In the genomic region with DNA sequence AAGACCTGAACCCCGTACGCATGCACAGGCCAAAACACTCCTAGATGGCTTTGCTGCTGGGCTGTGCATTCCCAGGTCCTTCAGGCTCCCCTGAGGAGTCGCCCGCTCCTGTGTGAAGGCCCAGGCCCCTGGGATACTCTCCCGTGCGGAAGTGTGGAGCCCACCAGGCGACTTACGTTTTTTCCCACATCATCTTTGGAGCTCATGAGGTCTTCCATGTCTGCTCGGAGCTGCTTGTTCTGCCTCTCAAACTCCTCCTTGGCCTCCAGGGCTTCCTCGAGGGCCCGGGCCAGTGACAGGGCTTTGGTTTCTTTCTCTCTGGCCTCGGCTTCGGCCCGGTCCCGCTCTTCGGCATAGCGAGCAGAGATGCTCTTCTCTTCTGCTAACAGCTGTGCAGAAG, we compare ENCODE assay signal across 29 cellular contexts.
"Had no signal": no experiment of that assay in that cellular context is flagged by ENCODE, and none has a peak within 500 bp of the region (broad histone marks: within the 10 kb centered on the region; RNA-seq: fewer than 3 reads in every experiment).

No MANE protein-coding gene starts in this region.

- FAIRE-seq: TTC549 had no signal

- H3K9ac ChIP-seq: KMS-11, SK-N-SH had no signal

- H3K4me1 Mint-ChIP-seq: activated CD4-positive, alpha-beta T cell treated with anti-CD3 and anti-CD28 coated beads, Interleukin-2, amount 10 ng/mL, durations not matched to agents 24 days and 14 days; activated naive CD8-positive, alpha-beta T cell treated with anti-CD3 and anti-CD28 coated beads for 36 hours; activated T-helper 17 cell treated with anti-CD3 and anti-CD28 coated beads, Interleukin-2, amount 50 U/mL, for 72 hours had no signal

- H3K4me1 ChIP-seq: ascending aorta, Peyer's patch had no signal

- DNase-seq: activated CD4-positive, alpha-beta T cell treated with anti-CD3 and anti-CD28 coated beads, Interleukin-2, amount 10 ng/mL, durations not matched to agents 24 days and 14 days; activated CD4-positive, alpha-beta T cell treated with anti-CD3 and anti-CD28 coated beads, Interleukin-2, amount 50 U/mL, for 4 hours; activated CD8-positive, alpha-beta T cell treated with anti-CD3 and anti-CD28 coated beads for 36 hours; activated effector memory CD4-positive, alpha-beta T cell treated with anti-CD3 and anti-CD28 coated beads, Interleukin-2, amount 50 U/mL, for 16 hours; activated naive CD4-positive, alpha-beta T cell; activated naive CD4-positive, alpha-beta T cell treated with anti-CD3 and anti-CD28 coated beads, Interleukin-2, amount 50 U/mL, for 16 hours; activated naive CD8-positive, alpha-beta T cell treated with anti-CD3 and anti-CD28 coated beads for 36 hours; activated T-cell treated with anti-CD3 and anti-CD28 coated beads, Interleukin-2, amount 50 U/mL, for 1 hour; activated T-cell treated with anti-CD3 and anti-CD28 coated beads, Interleukin-2, amount 50 U/mL, for 72 hours; amniotic stem cell; NCI-H1092 treated with DMSO at 0.1 percent for 48 hours; NCI-H1417; NCI-H146; NCI-H1930; NCI-H2081 treated with DMSO at 0.1 percent for 48 hours; NCI-H226; NCI-H524 treated with DMSO at 0.1 percent for 48 hours; PC-3; Peyer's patch; RPMI8226; SHP77 treated with DMSO at 0.1 percent for 48 hours; SK-N-SH had no signal

- H3K4me3 ChIP-seq: ascending aorta, Peyer's patch, SJSA1 had no signal

- H3K9me3 Mint-ChIP-seq: activated CD4-positive, alpha-beta T cell treated with anti-CD3 and anti-CD28 coated beads, Interleukin-2, amount 10 ng/mL, durations not matched to agents 24 days and 14 days; activated CD8-positive, alpha-beta T cell treated with anti-CD3 and anti-CD28 coated beads for 36 hours; activated T-cell treated with anti-CD3 and anti-CD28 coated beads, Interleukin-2, amount 50 U/mL, for 72 hours; activated T-helper 17 cell treated with anti-CD3 and anti-CD28 coated beads, Interleukin-2, amount 50 U/mL, for 72 hours; T-helper 1 cell treated with Interleukin-12 subunit alpha and Interleukin-12 subunit beta and Interleukin-4 antibody, amounts not matched to agents 30 μg/mL and 1 μg/mL, for 36 hours; T-helper 2 cell treated with Interferon-gamma antibody and Interleukin-4, amounts not matched to agents 5 μg/mL and 100 μg/mL, for 36 hours had no signal

- H3K27ac ChIP-seq: KMS-11, Peyer's patch, SJSA1 had no signal

- H3K9me3 ChIP-seq: ascending aorta, Peyer's patch, SJSA1, SK-N-SH had no signal

- ATAC-seq: activated CD8-positive, alpha-beta T cell treated with anti-CD3 and anti-CD28 coated beads for 36 hours; activated T-cell treated with anti-CD3 and anti-CD28 coated beads, Interleukin-2, amount 50 U/mL, for 72 hours; activated T-helper 17 cell treated with anti-CD3 and anti-CD28 coated beads, Interleukin-2, amount 50 U/mL, for 72 hours; PC-3 had no signal

- H3K4me2 ChIP-seq: KMS-11, SK-N-SH had no signal

- H3K27ac Mint-ChIP-seq: activated CD8-positive, alpha-beta T cell treated with anti-CD3 and anti-CD28 coated beads for 36 hours; activated naive CD8-positive, alpha-beta T cell treated with anti-CD3 and anti-CD28 coated beads for 36 hours; activated T-cell treated with anti-CD3 and anti-CD28 coated beads, Interleukin-2, amount 50 U/mL, for 72 hours; activated T-helper 17 cell treated with anti-CD3 and anti-CD28 coated beads, Interleukin-2, amount 50 U/mL, for 72 hours; T-helper 2 cell treated with Interferon-gamma antibody and Interleukin-4, amounts not matched to agents 5 μg/mL and 100 μg/mL, for 36 hours had no signal

- H3K4me3 Mint-ChIP-seq: activated CD4-positive, alpha-beta T cell treated with anti-CD3 and anti-CD28 coated beads, Interleukin-2, amount 10 ng/mL, durations not matched to agents 24 days and 14 days; activated CD8-positive, alpha-beta T cell treated with anti-CD3 and anti-CD28 coated beads for 36 hours; activated naive CD8-positive, alpha-beta T cell treated with anti-CD3 and anti-CD28 coated beads for 36 hours; activated T-cell treated with anti-CD3 and anti-CD28 coated beads, Interleukin-2, amount 50 U/mL, for 72 hours; activated T-helper 17 cell treated with anti-CD3 and anti-CD28 coated beads, Interleukin-2, amount 50 U/mL, for 72 hours; T-helper 1 cell treated with Interleukin-12 subunit alpha and Interleukin-12 subunit beta and Interleukin-4 antibody, amounts not matched to agents 30 μg/mL and 1 μg/mL, for 36 hours; T-helper 2 cell treated with Interferon-gamma antibody and Interleukin-4, amounts not matched to agents 5 μg/mL and 100 μg/mL, for 36 hours had no signal

- H3K27me3 Mint-ChIP-seq: activated CD4-positive, alpha-beta T cell treated with anti-CD3 and anti-CD28 coated beads, Interleukin-2, amount 10 ng/mL, durations not matched to agents 24 days and 14 days; activated CD8-positive, alpha-beta T cell treated with anti-CD3 and anti-CD28 coated beads for 36 hours; activated naive CD8-positive, alpha-beta T cell treated with anti-CD3 and anti-CD28 coated beads for 36 hours; activated T-helper 17 cell treated with anti-CD3 and anti-CD28 coated beads, Interleukin-2, amount 50 U/mL, for 72 hours had no signal

- H3K27me3 ChIP-seq: ascending aorta, Peyer's patch, SJSA1 had no signal
